Comparison of ENCODE assay signal across 23 cellular contexts in the genomic region with DNA sequence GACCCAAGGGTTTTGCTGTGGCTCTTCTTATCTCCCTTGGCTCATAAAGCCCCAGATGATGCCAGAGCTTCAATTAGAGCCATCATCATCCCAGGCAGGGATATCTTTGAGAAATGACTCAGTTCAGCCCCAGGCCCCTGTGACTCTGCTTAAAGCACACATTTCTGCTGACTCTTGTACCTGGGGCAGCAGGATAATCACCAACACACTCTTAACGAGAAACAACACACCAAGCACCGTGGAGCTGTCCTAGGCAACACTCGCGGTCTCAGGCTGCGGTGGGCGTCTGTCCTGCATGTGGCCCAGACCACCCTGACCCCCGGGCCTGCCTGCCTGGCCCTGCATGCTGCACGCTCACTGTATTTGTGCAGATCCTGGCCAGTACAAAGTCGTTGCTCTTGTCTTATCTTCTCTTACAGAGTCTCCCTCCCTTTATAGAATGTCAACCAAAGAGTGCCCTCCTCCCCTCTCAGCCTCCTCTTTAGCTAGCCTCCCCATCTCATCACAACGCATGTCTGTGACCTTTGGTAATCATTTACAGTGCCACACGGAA.
A peak's percentile ranks its signal among the peaks of the same experiment; 100 is the strongest.
DNase-seq lines count a peak whose midpoint lies in the region; ATAC-seq, FAIRE-seq and TF ChIP-seq lines count a peak whose summit lies in the region.
"Had no signal": no experiment of that assay in that cellular context is flagged by ENCODE, and none has a peak within 500 bp of the region (broad histone marks: within the 10 kb centered on the region; RNA-seq: fewer than 3 reads in every experiment).

No MANE protein-coding gene starts in this region.

- H3K27ac ChIP-seq in PC-3 (ENCODE audit: low read length) (no peak overlapping the region), mesodermal cell (ENCODE audit: low read depth, low read length, severe bottlenecking) (peak overlapping the region; percentile 49), tibial artery (peak overlapping the region in 1 of 2 donors; percentile 1), kidney (ENCODE audit: low read depth in 2 of 2, low read length in 2 of 2) (no peak overlapping the region)
- H3K27ac ChIP-seq: body of pancreas, Peyer's patch, suprapubic skin had no signal

- WGBS in mesodermal cell (ENCODE audit: insufficient coverage in 2 of 2), 2 experiments, result 85 to 86% methylated on average over 10 of the region's 11 CpGs

- H2AFZ ChIP-seq in PC-3 (ENCODE audit: low read length), result no peak overlapping the region

- no peak overlapping the region for H3K4me3 Mint-ChIP-seq in Calu3 (ENCODE audit: low read depth, unreplicated experiment)
- H3K4me3 Mint-ChIP-seq: activated CD8-positive, alpha-beta memory T cell treated with anti-CD3 and anti-CD28 coated beads, Interleukin-2, amount 10 ng/mL, durations not matched to agents 7 days and 5 days; activated naive CD8-positive, alpha-beta T cell treated with anti-CD3 and anti-CD28 coated beads, Interleukin-2, amount 10 ng/mL, durations not matched to agents 7 days and 5 days; effector memory CD8-positive, alpha-beta T cell had no signal

- FAIRE-seq in kidney (lab: Jason Lieb, UNC), result no peak
- FAIRE-seq: colon had no signal

- H3K27ac Mint-ChIP-seq in Calu3 (ENCODE audit: unreplicated experiment), result no peak overlapping the region
- H3K27ac Mint-ChIP-seq: activated CD8-positive, alpha-beta memory T cell treated with anti-CD3 and anti-CD28 coated beads, Interleukin-2, amount 10 ng/mL, durations not matched to agents 7 days and 5 days; activated naive CD8-positive, alpha-beta T cell treated with anti-CD3 and anti-CD28 coated beads, Interleukin-2, amount 10 ng/mL, durations not matched to agents 7 days and 5 days; activated T-helper 2 cell treated with anti-CD3 and anti-CD28 coated beads, Interferon-gamma antibody, Interleukin-2, Interleukin-4, amounts not matched to agents 10 μg/mL and 5 μg/mL and 100 μg/mL, durations not matched to agents 14 hours and 24 hours and 36 hours; effector memory CD8-positive, alpha-beta T cell had no signal

- peaks cover 18% of the 10 kb centered on the region for H3K4me1 Mint-ChIP-seq in Calu3 (ENCODE audit: low read depth, unreplicated experiment)
- H3K4me1 Mint-ChIP-seq: activated CD8-positive, alpha-beta memory T cell treated with anti-CD3 and anti-CD28 coated beads, Interleukin-2, amount 10 ng/mL, durations not matched to agents 7 days and 5 days; activated naive CD8-positive, alpha-beta T cell treated with anti-CD3 and anti-CD28 coated beads, Interleukin-2, amount 10 ng/mL, durations not matched to agents 7 days and 5 days had no signal

- H3K79me2 ChIP-seq in PC-3 (ENCODE audit: low read length), result no peaks in the 10 kb centered on the region

- no peaks in the 10 kb centered on the region for H3K27me3 ChIP-seq in PC-3 (ENCODE audit: low read length)
- H3K27me3 ChIP-seq in tibial artery, result no peaks in the 10 kb centered on the region
- H3K27me3 ChIP-seq: body of pancreas, Peyer's patch, suprapubic skin had no signal

- H4K20me1 ChIP-seq in PC-3 (ENCODE audit: low read length), result no peaks in the 10 kb centered on the region

- no peak overlapping the region for H3K4me2 ChIP-seq in PC-3 (ENCODE audit: low read length)

- H3K36me3 ChIP-seq in PC-3 (ENCODE audit: low read depth, low read length) (peaks cover 5% of the 10 kb centered on the region), mesodermal cell (ENCODE audit: control insufficient read depth, insufficient read depth, low read length) (peaks cover 57% of the 10 kb centered on the region), tibial artery (peaks cover 63 to 69% (median 68%) of the 10 kb centered on the region in 3 donors), kidney (ENCODE audit: control insufficient read depth in 1 of 2, insufficient read depth in 2 of 2, low read length in 2 of 2) (no peaks in the 10 kb centered on the region)

- POLR2A ChIA-PET in PC-3 (lab: Charles Lee; ENCODE audit: unreplicated experiment), result no interaction called here

- ATAC-seq in PC-3, result peak; percentile 44
- ATAC-seq: activated CD8-positive, alpha-beta memory T cell treated with anti-CD3 and anti-CD28 coated beads, Interleukin-2, amount 10 ng/mL, durations not matched to agents 7 days and 5 days; body of pancreas; effector memory CD8-positive, alpha-beta T cell; sciatic nerve had no signal

- no peak overlapping the region for H3K4me3 ChIP-seq in PC-3 (ENCODE audit: low read length)
- no peak overlapping the region for H3K4me3 ChIP-seq in mesodermal cell (ENCODE audit: extremely low read depth, insufficient read depth, low read length, poor library complexity, severe bottlenecking)
- H3K4me3 ChIP-seq in tibial artery, result no peak overlapping the region
- no peak overlapping the region for H3K4me3 ChIP-seq in kidney (ENCODE audit: low read length in 2 of 2)
- H3K4me3 ChIP-seq: body of pancreas, Peyer's patch, suprapubic skin had no signal

- H3K9ac ChIP-seq in PC-3 (ENCODE audit: low read length) (no peak overlapping the region), kidney (ENCODE audit: low read length in 2 of 2) (no peak overlapping the region)

- H3K9me3 ChIP-seq in PC-3 (ENCODE audit: low read length), result no peaks in the 10 kb centered on the region
- no peaks in the 10 kb centered on the region for H3K9me3 ChIP-seq in mesodermal cell (ENCODE audit: control insufficient read depth, low read length)
- H3K9me3 ChIP-seq in tibial artery, result no peaks in the 10 kb centered on the region
- no peaks in the 10 kb centered on the region for H3K9me3 ChIP-seq in kidney (ENCODE audit: control insufficient read depth in 1 of 2, low read length in 2 of 2)
- H3K9me3 ChIP-seq: body of pancreas, Peyer's patch, suprapubic skin had no signal

- DNase-seq in Calu3, result no peak
- peak; percentile 42 for DNase-seq in PC-3
- peak; percentile 92 to 95 for DNase-seq in erythroblast (lab: John Stamatoyannopoulos, UW)
- no peak for DNase-seq in RKO (ENCODE audit: low spot score)
- no peak for DNase-seq in Kasumi-1 (lab: John Stamatoyannopoulos, UW)
- DNase-seq in tibial artery, result no peak
- DNase-seq in kidney, result no peak
- DNase-seq: ACHN; activated CD4-positive, alpha-beta T cell treated with anti-CD3 and anti-CD28 coated beads for 4 hours; activated CD8-positive, alpha-beta memory T cell treated with anti-CD3 and anti-CD28 coated beads, Interleukin-2, amount 10 ng/mL, durations not matched to agents 7 days and 5 days; activated naive CD8-positive, alpha-beta T cell treated with anti-CD3 and anti-CD28 coated beads, Interleukin-2, amount 10 ng/mL, durations not matched to agents 7 days and 5 days; body of pancreas; C1 segment of cervical spinal cord; effector memory CD8-positive, alpha-beta T cell; GDM1; NCI-H146; nucleus accumbens; Peyer's patch had no signal

- H3K27me3 Mint-ChIP-seq in Calu3 (ENCODE audit: unreplicated experiment), result no peaks in the 10 kb centered on the region
- H3K27me3 Mint-ChIP-seq: activated CD8-positive, alpha-beta memory T cell treated with anti-CD3 and anti-CD28 coated beads, Interleukin-2, amount 10 ng/mL, durations not matched to agents 7 days and 5 days; activated naive CD8-positive, alpha-beta T cell treated with anti-CD3 and anti-CD28 coated beads, Interleukin-2, amount 10 ng/mL, durations not matched to agents 7 days and 5 days; effector memory CD8-positive, alpha-beta T cell had no signal

- no peaks in the 10 kb centered on the region for H3F3A ChIP-seq in PC-3 (ENCODE audit: low read length, unreplicated experiment)

- H3K4me1 ChIP-seq in PC-3 (ENCODE audit: insufficient read depth, low read length) (peaks cover 12% of the 10 kb centered on the region), mesodermal cell (ENCODE audit: control insufficient read depth, insufficient read depth, low read length, poor library complexity, severe bottlenecking) (peaks cover 38% of the 10 kb centered on the region), tibial artery (peaks cover 0 to 9% (median 6%) of the 10 kb centered on the region in 4 donors), kidney (ENCODE audit: control insufficient read depth in 1 of 2, insufficient read depth in 1 of 2, low read depth in 1 of 2, low read length in 2 of 2) (no peaks in the 10 kb centered on the region)
- H3K4me1 ChIP-seq: body of pancreas, Peyer's patch, suprapubic skin had no signal

- H3K9me3 Mint-ChIP-seq in Calu3 (ENCODE audit: low read depth, unreplicated experiment), result no peaks in the 10 kb centered on the region
- H3K9me3 Mint-ChIP-seq: activated naive CD8-positive, alpha-beta T cell treated with anti-CD3 and anti-CD28 coated beads, Interleukin-2, amount 10 ng/mL, durations not matched to agents 7 days and 5 days; activated T-helper 2 cell treated with anti-CD3 and anti-CD28 coated beads, Interferon-gamma antibody, Interleukin-2, Interleukin-4, amounts not matched to agents 10 μg/mL and 5 μg/mL and 100 μg/mL, durations not matched to agents 14 hours and 24 hours and 36 hours; effector memory CD8-positive, alpha-beta T cell had no signal

- no peak for TF ChIP-seq POLR2A in erythroblast (IDR thresholded peaks at IDR 0.05; ENCODE audit: low read length)

- BruUV-seq in Calu3 (replicated peaks; lab: Mats Ljungman, UMichigan) (TSS peak; percentile 29), PC-3 (replicated peaks; lab: Mats Ljungman, UMichigan) (TSS peak; percentile 11)

- peaks cover 30% of the 10 kb centered on the region for H3K36me3 Mint-ChIP-seq in Calu3 (ENCODE audit: insufficient read depth, unreplicated experiment)
- H3K36me3 Mint-ChIP-seq: activated naive CD8-positive, alpha-beta T cell treated with anti-CD3 and anti-CD28 coated beads, Interleukin-2, amount 10 ng/mL, durations not matched to agents 7 days and 5 days had no signal

- CTCF ChIA-PET in Calu3 (lab: Charles Lee), result no interaction called here
- CTCF ChIA-PET in PC-3 (lab: Charles Lee), result no interaction called here

- TF ChIP-seq CTCF in Calu3 (IDR thresholded peaks at IDR 0.05; ENCODE audit: unreplicated experiment) (no peak), PC-3 (conservative IDR thresholded peaks at IDR 0.05; ENCODE audit: low read depth, low read length) (no peak), tibial artery (IDR thresholded peaks at IDR 0.05) (no peak), kidney (IDR thresholded peaks at IDR 0.05; ENCODE audit: borderline replicate concordance, extremely low read depth, insufficient read depth) (no peak)

- H3K9me2 ChIP-seq in PC-3 (replicated peaks; ENCODE audit: low read length), result no peaks in the 10 kb centered on the region

- intact Hi-C loops in Calu3 (cut with micrococcal nuclease; ENCODE audit: unreplicated experiment) (no loop called here), PC-3 (cut with micrococcal nuclease) (no loop called here), tibial artery (cut with DNase I; ENCODE audit: low total_unique reads) (no loop called here), kidney (cut with DNase I) (no loop called here)

Comparison
In these comparisons a context has a peak if more than half of its experiments do, and no peak if none do; other contexts are left out.
1. DNase-seq: peak in PC-3 (single experiment) and erythroblast (2 of 2); none in Calu3 (single experiment), RKO (single experiment), Kasumi-1 (0 of 2), tibial artery (0 of 2) and kidney (single experiment).